ENCODE assay signal across 15 cellular contexts in the genomic region with DNA sequence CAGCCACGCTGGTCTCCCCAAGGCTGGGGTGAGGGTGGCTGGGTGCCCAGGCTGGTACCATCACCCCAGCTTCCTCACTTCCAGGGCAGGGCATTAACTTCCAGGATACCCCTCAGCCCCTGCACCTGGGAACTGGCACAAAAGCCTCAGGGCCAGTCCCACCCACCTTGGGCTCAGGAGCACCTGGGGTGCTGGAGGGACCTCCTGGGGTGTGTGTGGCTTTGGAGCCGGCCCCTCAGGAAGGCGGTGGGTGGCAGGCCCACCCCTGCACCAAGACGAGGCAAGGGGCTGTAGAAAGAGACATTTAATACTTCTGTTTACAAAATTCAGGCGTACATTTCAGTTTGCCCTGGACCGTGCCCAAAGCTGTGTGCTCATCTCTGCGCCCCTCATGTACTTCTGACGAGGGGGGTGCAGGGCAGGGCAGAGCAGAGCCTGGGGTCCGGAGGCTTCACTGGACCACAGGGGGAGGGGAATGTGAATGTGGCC. TPM values are rescaled to one million over a fixed set of nuclear protein-coding genes. Genes with fewer than 3 reads are reported as not detected.
A peak's percentile ranks its signal among the peaks of the same experiment; 100 is the strongest.
DNase-seq lines count a peak whose midpoint lies in the region; TF ChIP-seq lines count a peak whose summit lies in the region.
"Had no signal": no experiment of that assay in that cellular context is flagged by ENCODE, and none has a peak within 500 bp of the region (broad histone marks: within the 10 kb centered on the region; RNA-seq: fewer than 3 reads in every experiment).

No MANE protein-coding gene starts in this region.

- DNase-seq in T-helper 2 cell treated with Interferon-gamma antibody and Interleukin-4, amounts not matched to agents 5 μg/mL and 100 μg/mL, for 36 hours (ENCODE audit: low spot score), result no peak
- DNase-seq in T-helper 2 cell (no peak), osteocyte (ENCODE audit: extremely low spot score, unreplicated experiment) (peak; percentile 81), SIG-M5 treated with dmso at 0.1 percent for 504 hours (lab: John Stamatoyannopoulos, UW; ENCODE audit: unreplicated experiment) (no peak)
- no peak for DNase-seq in activated effector memory CD4-positive, alpha-beta T cell treated with Interleukin-2 at 50 U/mL for 16 hours
- DNase-seq: 8988T; activated naive CD4-positive, alpha-beta T cell treated with Interleukin-2 at 50 U/mL for 16 hours; DMS79 treated with DMSO at 0.1 percent for 48 hours; effector CD4-positive, alpha-beta T cell; foreskin keratinocyte; NCI-H1105 treated with DMSO at 0.1 percent for 48 hours; SJCRH30; stimulated activated naive CD4-positive, alpha-beta T cell treated with Interleukin-2 at 50 U/mL for 16 hours had no signal

- no peak overlapping the region for H3K4me3 Mint-ChIP-seq in T-helper 2 cell treated with Interferon-gamma antibody and Interleukin-4, amounts not matched to agents 5 μg/mL and 100 μg/mL, for 36 hours
- no peak overlapping the region for H3K4me3 Mint-ChIP-seq in dendritic cell treated with granulocyte-macrophage colony-stimulating factor and Interleukin-4, amounts not matched to agents 40 ng/mL and 50 ng/mL, for 4 days
- H3K4me3 Mint-ChIP-seq in osteocyte (ENCODE audit: unreplicated experiment), result no peak overlapping the region
- H3K4me3 Mint-ChIP-seq: naive thymus-derived CD8-positive, alpha-beta T cell had no signal

- H3K9me3 Mint-ChIP-seq in T-helper 2 cell treated with Interferon-gamma antibody and Interleukin-4, amounts not matched to agents 5 μg/mL and 100 μg/mL, for 36 hours, result no peaks in the 10 kb centered on the region
- no peaks in the 10 kb centered on the region for H3K9me3 Mint-ChIP-seq in dendritic cell treated with granulocyte-macrophage colony-stimulating factor and Interleukin-4, amounts not matched to agents 40 ng/mL and 50 ng/mL, for 4 days
- no peaks in the 10 kb centered on the region for H3K9me3 Mint-ChIP-seq in osteocyte (ENCODE audit: unreplicated experiment)
- H3K9me3 Mint-ChIP-seq: naive thymus-derived CD8-positive, alpha-beta T cell had no signal

- no peaks in the 10 kb centered on the region for H3K27me3 Mint-ChIP-seq in T-helper 2 cell treated with Interferon-gamma antibody and Interleukin-4, amounts not matched to agents 5 μg/mL and 100 μg/mL, for 36 hours (ENCODE audit: low read depth)
- H3K27me3 Mint-ChIP-seq in dendritic cell treated with granulocyte-macrophage colony-stimulating factor and Interleukin-4, amounts not matched to agents 40 ng/mL and 50 ng/mL, for 4 days, result no peaks in the 10 kb centered on the region
- H3K27me3 Mint-ChIP-seq in osteocyte (ENCODE audit: unreplicated experiment), result no peaks in the 10 kb centered on the region
- H3K27me3 Mint-ChIP-seq: naive thymus-derived CD8-positive, alpha-beta T cell had no signal

- H3K36me3 Mint-ChIP-seq in T-helper 2 cell treated with Interferon-gamma antibody and Interleukin-4, amounts not matched to agents 5 μg/mL and 100 μg/mL, for 36 hours (ENCODE audit: low read depth), result peaks cover 20% of the 10 kb centered on the region
- H3K36me3 Mint-ChIP-seq in dendritic cell treated with granulocyte-macrophage colony-stimulating factor and Interleukin-4, amounts not matched to agents 40 ng/mL and 50 ng/mL, for 4 days (ENCODE audit: low read depth), result peaks cover 100% of the 10 kb centered on the region
- H3K36me3 Mint-ChIP-seq in osteocyte (ENCODE audit: unreplicated experiment), result peaks cover 12% of the 10 kb centered on the region

- intact Hi-C loops in dendritic cell treated with granulocyte-macrophage colony-stimulating factor and Interleukin-4, amounts not matched to agents 40 ng/mL and 50 ng/mL, for 4 days (cut with micrococcal nuclease), result no loop called here

- no peak for TF ChIP-seq CTCF in osteocyte (IDR thresholded peaks at IDR 0.05)

- H3K27ac Mint-ChIP-seq in T-helper 2 cell treated with Interferon-gamma antibody and Interleukin-4, amounts not matched to agents 5 μg/mL and 100 μg/mL, for 36 hours, result peak overlapping the region; percentile 3
- H3K27ac Mint-ChIP-seq in dendritic cell treated with granulocyte-macrophage colony-stimulating factor and Interleukin-4, amounts not matched to agents 40 ng/mL and 50 ng/mL, for 4 days, result peak overlapping the region; percentile 41
- H3K27ac Mint-ChIP-seq in osteocyte (ENCODE audit: unreplicated experiment), result no peak overlapping the region

- no peaks in the 10 kb centered on the region for H3K4me1 Mint-ChIP-seq in T-helper 2 cell treated with Interferon-gamma antibody and Interleukin-4, amounts not matched to agents 5 μg/mL and 100 μg/mL, for 36 hours (ENCODE audit: low read depth)
- H3K4me1 Mint-ChIP-seq in dendritic cell treated with granulocyte-macrophage colony-stimulating factor and Interleukin-4, amounts not matched to agents 40 ng/mL and 50 ng/mL, for 4 days (ENCODE audit: low read depth), result peaks cover 9% of the 10 kb centered on the region
- peaks cover 8% of the 10 kb centered on the region for H3K4me1 Mint-ChIP-seq in osteocyte (ENCODE audit: unreplicated experiment)

RNA-seq across cellular contexts. Expression of gene MPND, which starts 16.8 kb away (rescaled TPM):
- 14.2 and 20.0 TPM in 2 replicates for total RNA-seq in osteocyte

RNA-seq across cellular contexts. Expression of gene STAP2, which starts 21.5 kb away (rescaled TPM):
- 2.7 and 5.9 TPM in 2 replicates for total RNA-seq in osteocyte

RNA-seq across cellular contexts. Expression of gene SH3GL1, which starts 40.2 kb away (rescaled TPM):
- total RNA-seq in osteocyte, result 105 and 115 TPM in 2 replicates

RNA-seq across cellular contexts. Expression of gene CHAF1A, which starts 42.3 kb away (rescaled TPM):
- total RNA-seq in osteocyte, result 9.7 and 14.0 TPM in 2 replicates

RNA-seq across cellular contexts. Expression of gene FSD1, which starts 55.7 kb away (rescaled TPM):
- 13.3 and 15.6 TPM in 2 replicates for total RNA-seq in osteocyte
